12 cellular contexts compared by ENCODE assay signal in genomic region chr18:79424008-79424565, GRCh38. TPM values are rescaled to one million over a fixed set of nuclear protein-coding genes. Genes with fewer than 3 reads are reported as not detected.
DNase-seq lines count a peak whose midpoint lies in the region; ATAC-seq and TF ChIP-seq lines count a peak whose summit lies in the region.
"Had no signal": no experiment of that assay in that cellular context is flagged by ENCODE, and none has a peak within 500 bp of the region (broad histone marks: within the 10 kb centered on the region; RNA-seq: fewer than 3 reads in every experiment).

No MANE protein-coding gene starts in this region.

- H3K36me3 ChIP-seq in IMR-90 (ENCODE audit: control insufficient read depth, insufficient read depth, low read length), result peaks cover 4% of the 10 kb centered on the region; the same call in 1 of the 2 replicates
- peaks cover 21% of the 10 kb centered on the region for H3K36me3 ChIP-seq in right atrium auricular region
- H3K36me3 ChIP-seq in GM23248 (ENCODE audit: low read depth), result no peaks in the 10 kb centered on the region

- no peaks in the 10 kb centered on the region for H3K27me3 Mint-ChIP-seq in activated naive CD8-positive, alpha-beta T cell
- H3K27me3 Mint-ChIP-seq: dendritic cell treated with granulocyte-macrophage colony-stimulating factor and Interleukin-4, amounts not matched to agents 40 ng/mL and 50 ng/mL, for 4 days had no signal

- H3K27ac ChIP-seq in IMR-90 (ENCODE audit: insufficient read depth, low read length), result no peak overlapping the region
- no peak overlapping the region for H3K27ac ChIP-seq in right atrium auricular region
- H3K27ac ChIP-seq in GM23248, result no peak overlapping the region

- H3K9me2 ChIP-seq in GM23248 (ENCODE audit: insufficient read depth), result no peaks in the 10 kb centered on the region

- H3K23ac ChIP-seq in IMR-90 (ENCODE audit: low read depth, low read length), result no peak overlapping the region

- H3K9me1 ChIP-seq in IMR-90 (ENCODE audit: insufficient read depth, low read length), result no peaks in the 10 kb centered on the region

- H2BK15ac ChIP-seq in IMR-90 (ENCODE audit: low read depth, low read length), result no peak overlapping the region

- BruUV-seq in IMR-90 (replicated peaks; lab: Mats Ljungman, UMichigan), result no TSS peak

- H3K4me2 ChIP-seq in IMR-90 (ENCODE audit: low read depth, low read length) (no peak overlapping the region), GM23248 (ENCODE audit: unreplicated experiment) (no peak overlapping the region)

- H3K56ac ChIP-seq in IMR-90 (ENCODE audit: extremely low read depth, insufficient read depth, low read length), result no peak overlapping the region

- H2BK120ac ChIP-seq in IMR-90 (ENCODE audit: low read depth, low read length), result no peak overlapping the region

- no peak for ATAC-seq in IMR-90 (ENCODE audit: low read depth)
- ATAC-seq in sciatic nerve, result peak; percentile 94

- no peak overlapping the region for H2AK9ac ChIP-seq in IMR-90 (replicated peaks; ENCODE audit: low read depth, low read length, poor library complexity)

- H3K4me3 ChIP-seq in IMR-90 (ENCODE audit: insufficient read depth, low read depth, low read length) (no peak overlapping the region), right atrium auricular region (no peak overlapping the region), GM23248 (no peak overlapping the region)

- H2BK20ac ChIP-seq in IMR-90 (ENCODE audit: low read depth, low read length), result no peak overlapping the region

- no peak for TF ChIP-seq RAD21 in IMR-90 (IDR thresholded peaks at IDR 0.05; ENCODE audit: low read length)

- CTCF ChIA-PET in IMR-90 (lab: Yijun Ruan, JAX), result no interaction called here

- no peak for DNase-seq in IMR-90
- DNase-seq in right atrium auricular region (ENCODE audit: low spot score), result peak; percentile 89
- DNase-seq in sciatic nerve (ENCODE audit: low spot score), result peak; percentile 93
- DNase-seq in GM23248, result no peak
- no peak for DNase-seq in cortex of kidney (lab: John Stamatoyannopoulos, UW)
- no peak for DNase-seq in activated gamma-delta T cell (lab: John Stamatoyannopoulos, UW)
- DNase-seq: Kasumi-1, NCI-H146, NCI-H69, RPMI8226 had no signal

- 85% methylated on average over 17 of the region's 30 CpGs; no CpG with 5 or more reads in 1 of the 2 experiments for WGBS in IMR-90 (ENCODE audit: extremely low coverage in 2 of 2, insufficient read length in 1 of 2), 2 experiments
- WGBS in GM23248 (ENCODE audit: low coverage in 1 of 2, low lambda C conversion rate in 2 of 2, missing lambda C conversion rate in 2 of 2), 2 experiments, result 86% methylated on average over 26 to 30 of the region's 30 CpGs

- H3K9ac ChIP-seq in IMR-90 (ENCODE audit: low read depth, low read length) (no peak overlapping the region), GM23248 (no peak overlapping the region)

- H3K4me1 ChIP-seq in IMR-90 (ENCODE audit: control insufficient read depth, insufficient read depth, low read length) (no peaks in the 10 kb centered on the region; the same call in 1 of the 2 replicates), right atrium auricular region (peaks cover 0 to 9% of the 10 kb centered on the region in 2 donors), GM23248 (ENCODE audit: insufficient read depth) (peaks cover 13% of the 10 kb centered on the region)

- H3K27me3 ChIP-seq in IMR-90 (ENCODE audit: control insufficient read depth, insufficient read depth, low read length), result no peaks in the 10 kb centered on the region
- no peaks in the 10 kb centered on the region for H3K27me3 ChIP-seq in right atrium auricular region
- no peaks in the 10 kb centered on the region for H3K27me3 ChIP-seq in GM23248 (replicated peaks; ENCODE audit: insufficient read depth)

- H3K9me3 Mint-ChIP-seq in activated naive CD8-positive, alpha-beta T cell (ENCODE audit: low read depth), result no peaks in the 10 kb centered on the region
- H3K9me3 Mint-ChIP-seq: dendritic cell treated with granulocyte-macrophage colony-stimulating factor and Interleukin-4, amounts not matched to agents 40 ng/mL and 50 ng/mL, for 4 days had no signal

- no peaks in the 10 kb centered on the region for H4K20me1 ChIP-seq in IMR-90 (ENCODE audit: insufficient read depth, low read length)
- H4K20me1 ChIP-seq in GM23248 (ENCODE audit: insufficient read depth), result no peaks in the 10 kb centered on the region

- H3K4me1 Mint-ChIP-seq in activated naive CD8-positive, alpha-beta T cell (ENCODE audit: low read depth), result peaks cover 34% of the 10 kb centered on the region

- H3K27ac Mint-ChIP-seq in activated naive CD8-positive, alpha-beta T cell, result peak overlapping the region; percentile 70

- no peaks in the 10 kb centered on the region for H3K79me1 ChIP-seq in IMR-90 (ENCODE audit: low read depth in 1 of 2, low read length in 2 of 2)

- intact Hi-C loops in IMR-90 (cut with micrococcal nuclease) (no loop called here), sciatic nerve (cut with DNase I) (no loop called here)

- no peak overlapping the region for H3K4ac ChIP-seq in IMR-90 (ENCODE audit: low read depth, low read length)

- no peak for TF ChIP-seq POLR2A in IMR-90 (IDR thresholded peaks at IDR 0.05; ENCODE audit: low read depth, low read length)

- H3K36me3 Mint-ChIP-seq in activated naive CD8-positive, alpha-beta T cell, result peaks cover 4% of the 10 kb centered on the region

- dilution Hi-C loops in IMR-90 (cut with HindIII; ENCODE audit: low sequenced_read_pairs, unreplicated experiment), result no loop called here

- POLR2A ChIA-PET in IMR-90 (lab: Charles Lee; ENCODE audit: unreplicated experiment), result no interaction called here

- H2AFZ ChIP-seq in IMR-90 (replicated peaks; ENCODE audit: low read length, poor library complexity), result peak overlapping the region; percentile 21
- no peak overlapping the region for H2AFZ ChIP-seq in GM23248

- TF ChIP-seq CTCF in IMR-90 (conservative IDR thresholded peaks at IDR 0.05; ENCODE audit: low read depth, low read length) (no peak), right atrium auricular region (IDR thresholded peaks at IDR 0.05) (no peak)

- no peak overlapping the region for H4K91ac ChIP-seq in IMR-90 (ENCODE audit: insufficient read depth, low read depth, low read length)

- no peak overlapping the region for H3K18ac ChIP-seq in IMR-90 (ENCODE audit: low read depth, low read length)

- no peaks in the 10 kb centered on the region for H3K79me2 ChIP-seq in GM23248 (ENCODE audit: insufficient read depth)

- no peak overlapping the region for H4K5ac ChIP-seq in IMR-90 (ENCODE audit: low read depth, low read length)

- H3F3A ChIP-seq in GM23248 (ENCODE audit: insufficient read depth), result no peaks in the 10 kb centered on the region

- no peak overlapping the region for H3K14ac ChIP-seq in IMR-90 (replicated peaks; ENCODE audit: low read depth, low read length)

- no peak overlapping the region for H4K8ac ChIP-seq in IMR-90 (ENCODE audit: low read depth in 2 of 2, low read length in 2 of 2)

- no peaks in the 10 kb centered on the region for H3K9me3 ChIP-seq in IMR-90 (ENCODE audit: control insufficient read depth, insufficient read depth, low read length)
- no peaks in the 10 kb centered on the region for H3K9me3 ChIP-seq in right atrium auricular region
- no peaks in the 10 kb centered on the region for H3K9me3 ChIP-seq in GM23248 (ENCODE audit: low read depth)

- no peak overlapping the region for H2AK5ac ChIP-seq in IMR-90 (ENCODE audit: low read depth, low read length)

- in situ Hi-C loops in IMR-90 (cut with MboI; ENCODE audit: low sequenced_read_pairs) (no loop called here), GM23248 (cut with MboI) (no loop called here)

- no peak overlapping the region for H2BK5ac ChIP-seq in IMR-90 (ENCODE audit: low read depth, low read length, poor library complexity, severe bottlenecking)

- H3K4me3 Mint-ChIP-seq in activated naive CD8-positive, alpha-beta T cell, result no peak overlapping the region
- H3K4me3 Mint-ChIP-seq: dendritic cell treated with granulocyte-macrophage colony-stimulating factor and Interleukin-4, amounts not matched to agents 40 ng/mL and 50 ng/mL, for 4 days had no signal

TF ChIP-seq in IMR-90, 13 proteins besides CTCF, POLR2A, EP300 and RAD21:
- TF ChIP-seq USF2 (IDR thresholded peaks at IDR 0.05; ENCODE audit: low read depth, low read length), result no peak
- TF ChIP-seq NFE2L2 (IDR thresholded peaks at IDR 0.05; ENCODE audit: low read depth, low read length), result no peak
- TF ChIP-seq MXI1 (IDR thresholded peaks at IDR 0.05; ENCODE audit: borderline replicate concordance, low read depth, low read length), result no peak
- TF ChIP-seq CEBPB (IDR thresholded peaks at IDR 0.05; ENCODE audit: low read depth, low read length), result no peak
- no peak for TF ChIP-seq MAFK (IDR thresholded peaks at IDR 0.05; ENCODE audit: low read depth, low read length)
- TF ChIP-seq RCOR1 (IDR thresholded peaks at IDR 0.05; ENCODE audit: insufficient replicate concordance, low read length), result no peak
- TF ChIP-seq FOS (IDR thresholded peaks at IDR 0.05; ENCODE audit: low read depth, low read length), result no peak
- no peak for TF ChIP-seq BHLHE40 (IDR thresholded peaks at IDR 0.05; ENCODE audit: low read depth, low read length)
- TF ChIP-seq CHD1 (IDR thresholded peaks at IDR 0.05; ENCODE audit: low read depth, low read length), result no peak

RNA-seq across cellular contexts. Expression of gene NFATC1, which starts 28.4 kb away (rescaled TPM):
- total RNA-seq in IMR-90 (2012; rRNA removed) (0.28 and 0.36 TPM in 2 replicates), right atrium auricular region (10 to 100 TPM; 19.0 to 20.2 TPM), sciatic nerve (80.3 TPM)
- polyA plus RNA-seq in IMR-90 (2012; rRNA removed) (1.8 TPM in 2 replicates), GM23248 (2016; fragmentation: Nextera tagmentation; extraction: Ambion mirVana) (9.2 and 9.8 TPM in 2 replicates)
- 0.86 and 2.1 TPM in 2 replicates for polyA plus RNA-seq in IMR-90 (2012; cell fraction: cytosol; rRNA removed)
- polyA plus RNA-seq in IMR-90 (2012; cell fraction: nucleus; rRNA removed; ENCODE audit: low replicate concordance), result 2.4 and 4.0 TPM in 2 replicates
- total RNA-seq in GM23248 (2014; rRNA removed; shearing (Covaris generic)), result 6.4 and 7.5 TPM in 2 replicates

Comparison
In these comparisons a context has a peak if more than half of its experiments do, and no peak if none do; other contexts are left out.
1. DNase-seq: peak in right atrium auricular region (single experiment) and sciatic nerve (single experiment); none in IMR-90 (single experiment), GM23248 (single experiment), cortex of kidney (single experiment) and activated gamma-delta T cell (single experiment).